Comparison of ENCODE assay signal across 15 cellular contexts in genomic region chr2:74602553-74603281, GRCh38. TPM values are rescaled to one million over a fixed set of nuclear protein-coding genes. Genes with fewer than 3 reads are reported as not detected.
DNase-seq lines count a peak whose midpoint lies in the region; ATAC-seq and TF ChIP-seq lines count a peak whose summit lies in the region.
"Had no signal": no experiment of that assay in that cellular context is flagged by ENCODE, and none has a peak within 500 bp of the region (broad histone marks: within the 10 kb centered on the region; RNA-seq: fewer than 3 reads in every experiment).

No MANE protein-coding gene starts in this region.

- H3K27ac Mint-ChIP-seq in activated T-cell treated with anti-CD3 and anti-CD28 coated beads, Interleukin-2, amount 50 U/mL, for 72 hours: no peak overlapping the region
- H3K27ac Mint-ChIP-seq: mesothelial cell of epicardium, type B pancreatic cell had no signal

- no peaks in the 10 kb centered on the region for H3K9me3 ChIP-seq in RWPE2 (ENCODE audit: severe bottlenecking)

- H3K4me1 ChIP-seq in RWPE2 (ENCODE audit: insufficient read depth, poor library complexity, severe bottlenecking): no peaks in the 10 kb centered on the region

- no peak overlapping the region for H3K27ac ChIP-seq in RWPE2 (ENCODE audit: poor library complexity, severe bottlenecking)

- H3K4me3 ChIP-seq in RWPE2 (ENCODE audit: severe bottlenecking) (no peak overlapping the region), lower leg skin (ENCODE audit: low read depth, poor library complexity, severe bottlenecking) (no peak overlapping the region)

- peaks cover 24% of the 10 kb centered on the region for H3K27me3 Mint-ChIP-seq in activated T-cell treated with anti-CD3 and anti-CD28 coated beads, Interleukin-2, amount 50 U/mL, for 72 hours (ENCODE audit: low read depth)

- H3K4me1 Mint-ChIP-seq in activated T-cell treated with anti-CD3 and anti-CD28 coated beads, Interleukin-2, amount 50 U/mL, for 72 hours (ENCODE audit: low read depth): peaks cover 8% of the 10 kb centered on the region
- H3K4me1 Mint-ChIP-seq: mesothelial cell of epicardium had no signal

- ATAC-seq in activated T-cell treated with anti-CD3 and anti-CD28 coated beads, Interleukin-2, amount 50 U/mL, for 72 hours (replicated peaks in 1 of 2): peak; percentile 69 to 91
- ATAC-seq in RWPE2 (ENCODE audit: low read depth): peak; percentile 88

- no peak for DNase-seq in activated T-cell treated with anti-CD3 and anti-CD28 coated beads, Interleukin-2, amount 50 U/mL, for 72 hours
- no peak for DNase-seq in activated T-cell treated with anti-CD3 and anti-CD28 coated beads for 4 hours
- no peak for DNase-seq in RWPE2 (ENCODE audit: low spot score)
- peak; percentile 45 for DNase-seq in fibroblast of gingiva (ENCODE audit: low read depth)
- peak; percentile 54 for DNase-seq in stromal cell of bone marrow (ENCODE audit: low read depth)
- DNase-seq in NCI-H526 treated with DMSO at 0.1 percent for 48 hours (lab: John Stamatoyannopoulos, UW): no peak
- no peak for DNase-seq in lower leg skin (ENCODE audit: low spot score in 2 of 2)
- DNase-seq in UCSD-AML1 (lab: John Stamatoyannopoulos, UW; ENCODE audit: unreplicated experiment): no peak
- DNase-seq: ACHN; NCI-H345; stimulated activated CD4-positive, alpha-beta T cell treated with anti-CD3 and anti-CD28 coated beads, Interleukin-12 subunit alpha, Interleukin-12 subunit beta, amount 100 ng/mL, for 4 hours had no signal

- intact Hi-C loops in lower leg skin (cut with DNase I; ENCODE audit: low total_unique reads): no loop called here

- H3K9me3 Mint-ChIP-seq in activated T-cell treated with anti-CD3 and anti-CD28 coated beads, Interleukin-2, amount 50 U/mL, for 72 hours: peaks cover 0 to 2% of the 10 kb centered on the region in 2 donors
- H3K9me3 Mint-ChIP-seq: central memory CD8-positive, alpha-beta T cell; mesothelial cell of epicardium; type B pancreatic cell had no signal

- H3K36me3 Mint-ChIP-seq in activated T-cell treated with anti-CD3 and anti-CD28 coated beads, Interleukin-2, amount 50 U/mL, for 72 hours (ENCODE audit: insufficient read depth in 2 of 2): no peaks in the 10 kb centered on the region
- H3K36me3 Mint-ChIP-seq: mesothelial cell of epicardium, type B pancreatic cell had no signal

- H3K36me3 ChIP-seq in RWPE2 (ENCODE audit: low read depth): no peaks in the 10 kb centered on the region

- H3K27me3 ChIP-seq in RWPE2 (ENCODE audit: insufficient read depth, poor library complexity, severe bottlenecking): no peaks in the 10 kb centered on the region

- WGBS in lower leg skin, 2 donors: 38 to 61% methylated on average over 1 of the region's 1 CpG

- no peak for TF ChIP-seq CTCF in RWPE2 (IDR thresholded peaks at IDR 0.05; ENCODE audit: poor library complexity, severe bottlenecking)
- TF ChIP-seq CTCF in lower leg skin (IDR thresholded peaks at IDR 0.05): no peak

- peak overlapping the region in 1 of 2 donors; percentile 25 for H3K4me3 Mint-ChIP-seq in activated T-cell treated with anti-CD3 and anti-CD28 coated beads, Interleukin-2, amount 50 U/mL, for 72 hours
- H3K4me3 Mint-ChIP-seq: central memory CD8-positive, alpha-beta T cell; mesothelial cell of epicardium; type B pancreatic cell had no signal

- TF ChIP-seq POLR2A in lower leg skin (IDR thresholded peaks at IDR 0.05): no peak

RNA-seq across cellular contexts. Expression of gene M1AP, which starts 45.4 kb away (rescaled TPM):
- not detected for total RNA-seq in activated T-cell treated with anti-CD3 and anti-CD28 coated beads, Interleukin-2, amount 50 U/mL, for 72 hours
- 1 to 10 TPM in 1 of 4 donors, under 1 TPM in 2, not detected in 1; 0.38 to 2.7 (median 0.52) TPM for total RNA-seq in lower leg skin
- total RNA-seq: osteocyte had no signal

RNA-seq across cellular contexts. Expression of gene DOK1, which starts 48.2 kb away (rescaled TPM):
- 10 to 100 TPM; 20.6 to 25.6 TPM for total RNA-seq in activated T-cell treated with anti-CD3 and anti-CD28 coated beads, Interleukin-2, amount 50 U/mL, for 72 hours
- 1 to 10 TPM; 3.8 to 7.2 (median 4.7) TPM for total RNA-seq in lower leg skin

RNA-seq across cellular contexts. Expression of gene LOXL3, which starts 49.0 kb away (rescaled TPM):
- total RNA-seq in activated T-cell treated with anti-CD3 and anti-CD28 coated beads, Interleukin-2, amount 50 U/mL, for 72 hours: 1 to 10 TPM; 3.1 to 3.6 TPM
- 1 to 10 TPM in 3 of 4 donors, under 1 TPM in 1; 0.17 to 2.5 (median 1.4) TPM for total RNA-seq in lower leg skin

RNA-seq across cellular contexts. Expression of gene SEMA4F, which starts 51.3 kb away (rescaled TPM):
- 1 to 10 TPM; 6.4 to 9.7 TPM for total RNA-seq in activated T-cell treated with anti-CD3 and anti-CD28 coated beads, Interleukin-2, amount 50 U/mL, for 72 hours
- total RNA-seq in lower leg skin: 1 to 10 TPM; 1.6 to 4.5 (median 3.4) TPM

Comparison
In these comparisons a context has a peak if more than half of its experiments do, and no peak if none do; other contexts are left out.
1. DNase-seq: peak in fibroblast of gingiva (single experiment) and stromal cell of bone marrow (single experiment); none in activated T-cell treated with anti-CD3 and anti-CD28 coated beads, Interleukin-2, amount 50 U/mL, for 72 hours (0 of 2), activated T-cell treated with anti-CD3 and anti-CD28 coated beads for 4 hours (single experiment), RWPE2 (single experiment), NCI-H526 treated with DMSO at 0.1 percent for 48 hours (single experiment), lower leg skin (0 of 2) and UCSD-AML1 (single experiment).